ENCODE assay signal across 1 cellular context in the genomic region with DNA sequence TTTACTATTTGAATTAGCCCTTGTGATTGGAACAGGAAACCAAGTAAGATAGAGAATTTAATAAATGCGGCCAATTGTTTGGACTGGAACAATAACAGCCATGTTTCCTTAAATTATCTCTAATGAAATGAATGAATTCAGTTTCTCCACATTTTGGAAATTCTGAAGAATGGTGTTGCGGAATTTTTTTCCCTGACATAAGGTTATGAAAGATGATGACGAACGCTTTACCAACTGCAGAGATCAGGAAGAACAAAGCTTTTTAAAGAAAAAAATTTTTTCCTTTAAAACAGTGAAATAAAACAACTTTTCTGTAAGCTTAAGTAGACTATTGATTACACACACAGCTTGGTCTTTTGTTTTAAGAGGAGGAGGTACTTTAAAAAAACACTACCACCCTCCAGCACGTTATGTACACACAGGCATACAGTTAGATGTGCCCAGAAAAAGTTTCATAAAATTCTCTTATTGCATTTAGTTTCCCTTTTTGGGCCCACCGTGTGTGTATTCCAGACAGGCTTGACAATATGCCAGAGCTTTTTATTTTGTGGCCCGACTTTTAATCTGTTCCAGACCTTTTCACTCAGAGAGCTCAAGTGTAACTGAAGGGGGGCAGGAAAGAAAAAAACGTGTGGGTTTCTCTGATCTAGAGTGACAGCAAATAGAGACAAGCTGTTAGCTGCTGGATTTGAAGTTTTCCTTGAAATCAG.
TF ChIP-seq lines count a peak whose summit lies in the region.

No MANE protein-coding gene starts in this region.

TF ChIP-seq in H1, 55 proteins besides CTCF, POLR2A, EP300 and RAD21:
- no peak for TF ChIP-seq CHD2 (IDR thresholded peaks at IDR 0.05; ENCODE audit: low read length)
- TF ChIP-seq, protein P1, sequence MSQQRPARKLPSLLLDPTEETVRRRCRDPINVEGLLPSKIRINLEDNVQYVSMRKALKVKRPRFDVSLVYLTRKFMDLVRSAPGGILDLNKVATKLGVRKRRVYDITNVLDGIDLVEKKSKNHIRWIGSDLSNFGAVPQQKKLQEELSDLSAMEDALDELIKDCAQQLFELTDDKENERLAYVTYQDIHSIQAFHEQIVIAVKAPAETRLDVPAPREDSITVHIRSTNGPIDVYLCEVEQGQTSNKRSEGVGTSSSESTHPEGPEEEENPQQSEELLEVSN (IDR thresholded peaks at IDR 0.05): no peak
- no peak for TF ChIP-seq SP1 (IDR thresholded peaks at IDR 0.05; ENCODE audit: low read depth, low read length)
- no peak for TF ChIP-seq TAF1 (IDR thresholded peaks at IDR 0.05; ENCODE audit: low read depth, low read length)
- no peak for TF ChIP-seq RNF2 (IDR thresholded peaks at IDR 0.05; ENCODE audit: borderline replicate concordance, low read depth, low read length, missing control alignments, poor library complexity, severe bottlenecking)
- TF ChIP-seq SIN3A (conservative IDR thresholded peaks at IDR 0.05 in 1 of 2, IDR thresholded peaks at IDR 0.05 in 1 of 2; ENCODE audit: low read depth in 1 of 2, low read length in 2 of 2): no peak
- no peak for TF ChIP-seq PHF8 (conservative IDR thresholded peaks at IDR 0.05; ENCODE audit: low read depth, low read length)
TF ChIP-seq in H1: peak in this region for 0.
